In genomic region chr4:158891256-158891655, GRCh38 we compare ENCODE assay signal across 25 cellular contexts.
"Had no signal": no experiment of that assay in that cellular context is flagged by ENCODE, and none has a peak within 500 bp of the region (broad histone marks: within the 10 kb centered on the region; RNA-seq: fewer than 3 reads in every experiment).

No MANE protein-coding gene starts in this region.

- DNase-seq: heart right ventricle; islet precursor cell; left lung; mesendoderm; naive B cell; natural killer cell; nephron progenitor cell; occipital lobe; spleen; stimulated activated CD4-positive, alpha-beta T cell treated with anti-CD3 and anti-CD28 coated beads, Interleukin-4, amount 100 ng/mL, for 24 hours; stimulated activated naive CD4-positive, alpha-beta T cell; tibial artery; trophoblast cell; upper lobe of right lung had no signal

- H3K4me3 ChIP-seq: heart right ventricle, hepatocyte, left lung, lung, neural progenitor cell, right atrium auricular region, skin epidermis, spleen, suprapubic skin, thoracic aorta, tibial artery, upper lobe of right lung had no signal

- H3K27ac ChIP-seq: heart right ventricle, hepatocyte, left lung, neural progenitor cell, neutrophil, parathyroid adenoma, right atrium auricular region, skin epidermis, spleen, suprapubic skin, thoracic aorta, tibial artery, upper lobe of right lung had no signal

- H3K4me1 ChIP-seq: neural progenitor cell, parathyroid adenoma, suprapubic skin had no signal

- ATAC-seq: heart right ventricle; left lung; natural killer cell; sciatic nerve; stimulated activated effector memory CD8-positive, alpha-beta T cell treated with anti-CD3 and anti-CD28 coated beads, Interleukin-12 subunit alpha, Interleukin-12 subunit beta, amount 100 ng/mL, for 72 hours; upper lobe of right lung had no signal

- H3K9me3 ChIP-seq: heart right ventricle, left lung, neutrophil, right atrium auricular region, spleen, suprapubic skin, thoracic aorta, tibial artery, upper lobe of right lung had no signal

- H3K27me3 ChIP-seq: heart right ventricle, hepatocyte, left lung, neural progenitor cell, neutrophil, right atrium auricular region, spleen, suprapubic skin, tibial artery, upper lobe of right lung had no signal

- H3K36me3 ChIP-seq: neural progenitor cell, neutrophil had no signal
